1 cellular context compared by ENCODE assay signal in genomic region chr15:70091649-70092461, GRCh38.
TF ChIP-seq lines count a peak whose summit lies in the region.

No MANE protein-coding gene starts in this region.

TF ChIP-seq in K562, 482 proteins besides CTCF, POLR2A, EP300 and RAD21 (continued from another document and continues in another):
- TF ChIP-seq, protein P1, sequence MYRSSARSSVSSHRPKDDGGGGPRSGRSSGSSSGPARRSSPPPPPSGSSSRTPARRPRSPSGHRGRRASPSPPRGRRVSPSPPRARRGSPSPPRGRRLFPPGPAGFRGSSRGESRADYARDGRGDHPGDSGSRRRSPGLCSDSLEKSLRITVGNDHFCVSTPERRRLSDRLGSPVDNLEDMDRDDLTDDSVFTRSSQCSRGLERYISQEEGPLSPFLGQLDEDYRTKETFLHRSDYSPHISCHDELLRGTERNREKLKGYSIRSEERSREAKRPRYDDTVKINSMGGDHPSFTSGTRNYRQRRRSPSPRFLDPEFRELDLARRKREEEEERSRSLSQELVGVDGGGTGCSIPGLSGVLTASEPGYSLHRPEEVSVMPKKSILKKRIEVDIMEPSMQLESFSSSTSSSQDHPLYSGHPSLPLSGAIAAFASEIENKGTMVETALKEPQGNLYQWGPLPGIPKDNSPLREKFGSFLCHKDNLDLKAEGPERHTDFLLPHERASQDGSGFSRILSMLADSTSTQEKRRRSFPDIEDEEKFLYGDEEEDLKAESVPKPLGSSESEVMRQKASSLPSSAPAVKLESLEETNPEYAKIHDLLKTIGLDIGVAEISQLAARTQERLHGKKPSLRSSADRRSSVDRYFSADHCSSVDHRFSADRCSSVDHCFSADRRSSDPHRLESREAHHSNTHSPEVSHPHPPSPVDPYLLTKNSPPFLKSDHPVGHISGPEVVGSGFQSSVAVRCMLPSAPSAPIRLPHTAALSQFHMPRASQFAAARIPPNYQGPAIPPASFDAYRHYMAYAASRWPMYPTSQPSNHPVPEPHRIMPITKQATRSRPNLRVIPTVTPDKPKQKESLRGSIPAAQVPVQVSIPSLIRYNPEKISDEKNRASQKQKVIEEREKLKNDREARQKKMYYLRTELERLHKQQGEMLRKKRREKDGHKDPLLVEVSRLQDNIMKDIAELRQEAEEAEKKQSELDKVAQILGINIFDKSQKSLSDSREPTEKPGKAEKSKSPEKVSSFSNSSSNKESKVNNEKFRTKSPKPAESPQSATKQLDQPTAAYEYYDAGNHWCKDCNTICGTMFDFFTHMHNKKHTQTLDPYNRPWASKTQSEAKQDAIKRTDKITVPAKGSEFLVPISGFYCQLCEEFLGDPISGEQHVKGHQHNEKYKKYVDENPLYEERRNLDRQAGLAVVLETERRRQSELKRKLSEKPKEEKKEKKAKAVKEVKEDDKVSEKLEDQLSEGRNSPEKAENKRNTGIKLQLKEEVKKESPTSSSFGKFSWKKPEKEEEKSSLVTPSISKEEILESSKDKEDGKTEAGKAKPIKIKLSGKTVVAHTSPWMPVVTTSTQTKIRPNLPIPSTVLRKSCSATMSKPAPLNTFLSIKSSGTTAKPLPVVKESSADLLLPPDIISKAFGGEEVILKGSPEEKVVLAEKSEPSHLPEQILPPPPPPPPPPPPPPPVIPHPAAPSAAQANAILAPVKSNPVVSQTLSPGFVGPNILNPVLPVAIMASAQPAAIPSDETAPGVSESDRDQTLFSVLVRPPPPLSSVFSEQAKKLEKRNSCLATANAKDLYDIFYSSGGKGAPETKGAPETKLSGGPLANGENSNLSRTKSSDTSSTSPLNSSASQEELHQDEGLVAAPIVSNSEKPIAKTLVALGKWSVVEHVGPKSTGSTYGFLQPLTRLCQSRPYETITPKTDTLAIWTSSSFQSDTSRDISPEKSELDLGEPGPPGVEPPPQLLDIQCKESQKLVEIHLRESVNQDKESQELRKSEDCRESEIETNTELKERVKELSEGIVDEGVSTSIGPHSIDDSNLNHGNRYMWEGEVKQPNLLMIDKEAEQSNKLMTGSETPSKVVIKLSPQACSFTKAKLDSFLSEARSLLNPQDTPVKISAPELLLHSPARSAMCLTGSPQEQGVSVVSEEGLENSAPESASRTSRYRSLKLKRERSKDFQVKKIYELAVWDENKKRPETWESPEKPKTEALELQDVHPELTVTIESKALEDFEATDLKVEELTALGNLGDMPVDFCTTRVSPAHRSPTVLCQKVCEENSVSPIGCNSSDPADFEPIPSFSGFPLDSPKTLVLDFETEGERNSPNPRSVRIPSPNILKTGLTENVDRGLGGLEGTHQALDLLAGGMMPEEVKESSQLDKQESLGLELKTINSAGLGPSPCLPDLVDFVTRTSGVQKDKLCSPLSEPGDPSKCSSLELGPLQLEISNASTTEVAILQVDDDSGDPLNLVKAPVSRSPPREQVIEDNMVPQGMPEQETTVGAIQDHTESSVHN (IDR thresholded peaks at IDR 0.05; ENCODE audit: borderline replicate concordance in 1 of 2, low read depth in 1 of 2): peak in 1 of 2 experiments; percentile 77; a peak in 2 of 4 replicates
- TF ChIP-seq, protein P2, sequence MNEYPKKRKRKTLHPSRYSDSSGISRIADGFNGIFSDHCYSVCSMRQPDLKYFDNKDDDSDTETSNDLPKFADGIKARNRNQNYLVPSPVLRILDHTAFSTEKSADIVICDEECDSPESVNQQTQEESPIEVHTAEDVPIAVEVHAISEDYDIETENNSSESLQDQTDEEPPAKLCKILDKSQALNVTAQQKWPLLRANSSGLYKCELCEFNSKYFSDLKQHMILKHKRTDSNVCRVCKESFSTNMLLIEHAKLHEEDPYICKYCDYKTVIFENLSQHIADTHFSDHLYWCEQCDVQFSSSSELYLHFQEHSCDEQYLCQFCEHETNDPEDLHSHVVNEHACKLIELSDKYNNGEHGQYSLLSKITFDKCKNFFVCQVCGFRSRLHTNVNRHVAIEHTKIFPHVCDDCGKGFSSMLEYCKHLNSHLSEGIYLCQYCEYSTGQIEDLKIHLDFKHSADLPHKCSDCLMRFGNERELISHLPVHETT (CRISPR knock-in tag; conservative IDR thresholded peaks at IDR 0.05 in 1 of 2, IDR thresholded peaks at IDR 0.05 in 1 of 2): 0 out of 4 replicates have a peak, but pooled peaks of 1 of the 2 experiments have one; percentile 43
- TF ChIP-seq TAF9B (IDR thresholded peaks at IDR 0.05; ENCODE audit: partially characterized antibody): no peak
- no peak for TF ChIP-seq ETV1 (tag; conservative IDR thresholded peaks at IDR 0.05; ENCODE audit: low read depth)
- no peak for TF ChIP-seq DIDO1 (tag; IDR thresholded peaks at IDR 0.05; ENCODE audit: low read depth)
- no peak for TF ChIP-seq PHB2 (IDR thresholded peaks at IDR 0.05; ENCODE audit: low read depth)
- TF ChIP-seq TCF3 (CRISPR knock-in tag; IDR thresholded peaks at IDR 0.05): peak; percentile 85
- TF ChIP-seq HMG20B (CRISPR knock-in tag; IDR thresholded peaks at IDR 0.05): no peak
- TF ChIP-seq RNF2 (IDR thresholded peaks at IDR 0.05): peak; percentile 89
- no peak for TF ChIP-seq RREB1 (CRISPR knock-in tag; IDR thresholded peaks at IDR 0.05)
- no peak for TF ChIP-seq PBX2 (CRISPR knock-in tag; IDR thresholded peaks at IDR 0.05; ENCODE audit: low read depth)
- TF ChIP-seq PBX2 (tag; conservative IDR thresholded peaks at IDR 0.05; ENCODE audit: low read depth): 0 out of 2 replicates have a peak, but pooled peaks have one; percentile 12
- TF ChIP-seq TAL1 (IDR thresholded peaks at IDR 0.05): peak; percentile 79
- TF ChIP-seq ZNF431 (CRISPR knock-in tag; IDR thresholded peaks at IDR 0.05): no peak
- TF ChIP-seq, protein P3, sequence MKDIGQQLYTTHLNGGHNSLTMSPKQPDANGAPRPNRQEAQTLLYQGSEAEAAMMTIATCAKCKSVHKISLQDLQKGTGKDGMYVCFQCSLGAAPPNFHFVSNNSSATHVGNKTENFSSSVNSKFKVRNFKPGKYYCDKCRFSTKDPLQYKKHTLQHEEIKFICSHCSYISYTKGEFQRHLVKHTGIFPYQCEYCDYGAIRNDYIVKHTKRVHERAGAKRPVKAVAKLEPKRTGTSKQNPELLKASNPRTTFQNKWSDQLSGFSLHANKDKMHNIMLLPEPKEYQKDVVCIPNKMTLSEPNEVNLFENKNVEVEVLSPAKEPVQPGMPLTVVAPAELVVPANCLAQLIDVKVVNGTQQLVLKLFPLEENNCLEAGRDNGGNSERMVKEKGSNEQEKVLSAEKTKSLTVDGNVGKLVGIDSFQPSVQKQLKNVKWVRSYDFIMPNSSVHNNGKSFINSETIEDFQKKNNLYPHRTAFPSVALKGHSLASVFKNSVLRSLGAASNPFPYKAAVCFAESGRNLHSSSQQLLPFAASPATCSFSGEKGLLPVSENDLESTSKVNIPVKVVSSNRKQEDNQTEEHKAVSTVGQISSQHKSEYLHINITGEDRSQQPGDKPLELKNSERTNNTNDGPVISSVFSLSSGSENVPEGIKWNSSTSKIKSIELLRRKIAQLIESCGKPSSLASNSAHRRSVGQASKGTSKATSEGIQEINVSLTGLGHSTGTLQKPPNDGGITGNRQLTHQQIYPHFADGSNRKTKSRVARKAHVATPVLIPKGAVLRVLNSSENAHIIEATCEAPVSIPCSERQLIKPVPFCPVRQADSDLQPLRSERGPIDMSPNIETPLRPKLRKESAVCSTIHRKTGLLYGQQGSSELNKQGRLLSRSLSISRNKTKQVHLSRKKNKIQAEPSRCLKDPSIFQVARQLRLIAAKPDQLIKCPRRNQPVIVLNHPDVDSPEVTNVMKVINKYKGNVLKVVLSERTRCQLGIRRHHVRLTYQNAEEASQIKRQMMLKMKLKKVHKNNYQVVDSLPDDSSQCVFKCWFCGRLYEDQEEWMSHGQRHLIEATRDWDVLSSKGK (CRISPR knock-in tag; IDR thresholded peaks at IDR 0.05): no peak
- TF ChIP-seq ZNF668 (CRISPR knock-in tag; IDR thresholded peaks at IDR 0.05): no peak
- TF ChIP-seq POLR2AphosphoS5 (IDR thresholded peaks at IDR 0.05; ENCODE audit: control insufficient read depth, insufficient read depth, low read depth, low read length): peak; percentile 58; the same call in 1 of the 2 replicates
- peak; percentile 76 for TF ChIP-seq BHLHE40 (IDR thresholded peaks at IDR 0.05; ENCODE audit: low read length)
- no peak for TF ChIP-seq ZBTB11 (CRISPR knock-in tag; IDR thresholded peaks at IDR 0.05)
- no peak for TF ChIP-seq SMC3 (conservative IDR thresholded peaks at IDR 0.05; ENCODE audit: insufficient read depth, low read depth, low read length)
- peak in 1 of 2 experiments; percentile 43; a peak in 2 of 4 replicates for TF ChIP-seq TRIM24 (IDR thresholded peaks at IDR 0.05)
- TF ChIP-seq NCOR1 (IDR thresholded peaks at IDR 0.05): peak; percentile 75
- TF ChIP-seq RBBP5 (IDR thresholded peaks at IDR 0.05; ENCODE audit: borderline replicate concordance, insufficient read depth, low read length, poor library complexity, severe bottlenecking): peak; percentile 40
- peak; percentile 63 for TF ChIP-seq CCNT2 (IDR thresholded peaks at IDR 0.05; ENCODE audit: borderline replicate concordance, extremely low read depth, insufficient read length, low read depth, low read length)
- 0 out of 2 replicates have a peak, but pooled peaks have one; percentile 18 for TF ChIP-seq TARDBP (IDR thresholded peaks at IDR 0.05)
- peak in 1 of 2 experiments; percentile 84; a peak in 2 of 4 replicates for TF ChIP-seq HDAC1 (IDR thresholded peaks at IDR 0.05)
